In the genomic region with DNA sequence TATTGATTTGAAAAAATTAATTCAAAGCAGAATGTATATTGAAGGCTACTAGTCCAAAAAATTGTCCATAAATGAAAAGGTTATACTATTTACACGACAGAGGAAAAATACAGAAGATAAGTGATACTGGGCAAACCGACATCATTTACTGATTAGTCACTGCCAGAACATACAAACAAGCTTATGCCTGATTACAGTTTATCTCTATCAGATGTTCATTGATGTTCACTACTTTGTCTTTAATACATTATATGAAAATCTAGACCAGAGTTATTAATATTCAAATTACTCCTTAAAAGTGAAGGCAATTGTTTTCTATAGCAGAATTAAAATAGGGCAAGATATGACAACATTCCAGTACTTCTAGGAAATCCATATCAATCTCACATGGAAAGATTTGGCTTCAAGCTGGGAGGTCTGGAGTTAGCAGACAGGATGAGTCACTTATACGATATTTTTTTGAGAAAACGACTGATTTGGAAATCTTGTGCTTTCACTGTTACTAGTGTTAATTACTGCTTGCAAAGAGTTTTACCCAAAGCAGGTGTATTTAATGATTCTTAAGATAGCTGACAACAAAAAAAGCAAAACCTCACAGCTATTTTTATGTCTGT, we compare ENCODE assay signal across 1 cellular context.
TF ChIP-seq lines count a peak whose summit lies in the region.

No MANE protein-coding gene starts in this region.

TF ChIP-seq in A549, 52 proteins besides CTCF, POLR2A, EP300 and RAD21 (continued from another document):
- TF ChIP-seq, protein P1, sequence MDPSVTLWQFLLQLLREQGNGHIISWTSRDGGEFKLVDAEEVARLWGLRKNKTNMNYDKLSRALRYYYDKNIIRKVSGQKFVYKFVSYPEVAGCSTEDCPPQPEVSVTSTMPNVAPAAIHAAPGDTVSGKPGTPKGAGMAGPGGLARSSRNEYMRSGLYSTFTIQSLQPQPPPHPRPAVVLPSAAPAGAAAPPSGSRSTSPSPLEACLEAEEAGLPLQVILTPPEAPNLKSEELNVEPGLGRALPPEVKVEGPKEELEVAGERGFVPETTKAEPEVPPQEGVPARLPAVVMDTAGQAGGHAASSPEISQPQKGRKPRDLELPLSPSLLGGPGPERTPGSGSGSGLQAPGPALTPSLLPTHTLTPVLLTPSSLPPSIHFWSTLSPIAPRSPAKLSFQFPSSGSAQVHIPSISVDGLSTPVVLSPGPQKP (IDR thresholded peaks at IDR 0.05; ENCODE audit: low read depth, low read length), result no peak
- TF ChIP-seq, protein P2, sequence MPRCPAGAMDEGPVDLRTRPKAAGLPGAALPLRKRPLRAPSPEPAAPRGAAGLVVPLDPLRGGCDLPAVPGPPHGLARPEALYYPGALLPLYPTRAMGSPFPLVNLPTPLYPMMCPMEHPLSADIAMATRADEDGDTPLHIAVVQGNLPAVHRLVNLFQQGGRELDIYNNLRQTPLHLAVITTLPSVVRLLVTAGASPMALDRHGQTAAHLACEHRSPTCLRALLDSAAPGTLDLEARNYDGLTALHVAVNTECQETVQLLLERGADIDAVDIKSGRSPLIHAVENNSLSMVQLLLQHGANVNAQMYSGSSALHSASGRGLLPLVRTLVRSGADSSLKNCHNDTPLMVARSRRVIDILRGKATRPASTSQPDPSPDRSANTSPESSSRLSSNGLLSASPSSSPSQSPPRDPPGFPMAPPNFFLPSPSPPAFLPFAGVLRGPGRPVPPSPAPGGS (IDR thresholded peaks at IDR 0.05), result 0 out of 3 replicates have a peak, but pooled peaks have one; percentile 50
- TF ChIP-seq MAZ (IDR thresholded peaks at IDR 0.05; ENCODE audit: borderline replicate concordance, low read depth, low read length) (no peak), FOSL2 (IDR thresholded peaks at IDR 0.05) (peak; percentile 71), FOSL2 (CRISPR knock-in tag; IDR thresholded peaks at IDR 0.05) (peak; percentile 88), CBX8 (IDR thresholded peaks at IDR 0.05) (no peak), NR3C1 (IDR thresholded peaks at IDR 0.05) (no peak), CBX2 (IDR thresholded peaks at IDR 0.05; ENCODE audit: borderline replicate concordance, low read depth) (no peak), RARB (CRISPR knock-in tag; IDR thresholded peaks at IDR 0.05) (no peak), HOXB13 (CRISPR knock-in tag; IDR thresholded peaks at IDR 0.05; ENCODE audit: low read depth) (no peak), HDAC2 (IDR thresholded peaks at IDR 0.05) (no peak), NFE2L2 (conservative IDR thresholded peaks at IDR 0.05; ENCODE audit: low read length) (no peak), CEBPB (IDR thresholded peaks at IDR 0.05) (peak; percentile 37 to 72; a peak in 3 of 4 replicates), MYC (IDR thresholded peaks at IDR 0.05; ENCODE audit: borderline replicate concordance, low read length) (no peak), JUN (IDR thresholded peaks at IDR 0.05) (peak; percentile 51 to 82; a peak in 2 of 5 replicates), CHD4 (IDR thresholded peaks at IDR 0.05; ENCODE audit: borderline replicate concordance) (no peak), ZNF302 (CRISPR knock-in tag; IDR thresholded peaks at IDR 0.05) (no peak), GATA3 (IDR thresholded peaks at IDR 0.05; ENCODE audit: borderline replicate concordance) (peak; percentile 79; the same call in 1 of the 2 replicates), SMC3 (IDR thresholded peaks at IDR 0.05) (peak; percentile 31; the same call in 2 of the 3 replicates)
- TF ChIP-seq, protein P3, sequence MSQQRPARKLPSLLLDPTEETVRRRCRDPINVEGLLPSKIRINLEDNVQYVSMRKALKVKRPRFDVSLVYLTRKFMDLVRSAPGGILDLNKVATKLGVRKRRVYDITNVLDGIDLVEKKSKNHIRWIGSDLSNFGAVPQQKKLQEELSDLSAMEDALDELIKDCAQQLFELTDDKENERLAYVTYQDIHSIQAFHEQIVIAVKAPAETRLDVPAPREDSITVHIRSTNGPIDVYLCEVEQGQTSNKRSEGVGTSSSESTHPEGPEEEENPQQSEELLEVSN (IDR thresholded peaks at IDR 0.05; ENCODE audit: borderline replicate concordance, low read depth), result 0 out of 2 replicates have a peak, but pooled peaks have one; percentile 26
- TF ChIP-seq, protein P4, sequence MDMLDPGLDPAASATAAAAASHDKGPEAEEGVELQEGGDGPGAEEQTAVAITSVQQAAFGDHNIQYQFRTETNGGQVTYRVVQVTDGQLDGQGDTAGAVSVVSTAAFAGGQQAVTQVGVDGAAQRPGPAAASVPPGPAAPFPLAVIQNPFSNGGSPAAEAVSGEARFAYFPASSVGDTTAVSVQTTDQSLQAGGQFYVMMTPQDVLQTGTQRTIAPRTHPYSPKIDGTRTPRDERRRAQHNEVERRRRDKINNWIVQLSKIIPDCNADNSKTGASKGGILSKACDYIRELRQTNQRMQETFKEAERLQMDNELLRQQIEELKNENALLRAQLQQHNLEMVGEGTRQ (IDR thresholded peaks at IDR 0.05), result no peak
